ENCODE assay signal across 11 cellular contexts in genomic region chr2:235577404-235578330, GRCh38.
DNase-seq lines count a peak whose midpoint lies in the region; ATAC-seq and TF ChIP-seq lines count a peak whose summit lies in the region.
"Had no signal": no experiment of that assay in that cellular context is flagged by ENCODE, and none has a peak within 500 bp of the region (broad histone marks: within the 10 kb centered on the region; RNA-seq: fewer than 3 reads in every experiment).

No MANE protein-coding gene starts in this region.

- peaks cover 4% of the 10 kb centered on the region for H3K4me1 ChIP-seq in osteoblast (ENCODE audit: insufficient read depth, low read length)

- H3K4me1 Mint-ChIP-seq in activated T-cell treated with anti-CD3 and anti-CD28 coated beads, Interleukin-2, amount 50 U/mL, for 4 hours (ENCODE audit: low read depth) = no peaks in the 10 kb centered on the region
- H3K4me1 Mint-ChIP-seq: naive thymus-derived CD8-positive, alpha-beta T cell had no signal

- intact Hi-C loops in Right ventricle myocardium superior (cut with DNase I) = no loop called here

- H3K79me2 ChIP-seq in osteoblast (ENCODE audit: insufficient read depth, low read length) = peaks cover 79% of the 10 kb centered on the region

- no peak overlapping the region for H3K4me3 ChIP-seq in osteoblast (ENCODE audit: insufficient read depth, low read length)
- H3K4me3 ChIP-seq: BLaER1 had no signal

- peak in 12 of 14 donors; percentile 29 to 81 (median 66) for DNase-seq in C1 segment of cervical spinal cord (lab: John Stamatoyannopoulos, UW)
- peak; percentile 99 for DNase-seq in SK-MEL-5 (ENCODE audit: low read depth, low spot score)
- DNase-seq in Right ventricle myocardium superior = peak; percentile 67
- DNase-seq in osteoblast (ENCODE audit: insufficient read length, low spot score, missing footprints) = no peak
- DNase-seq in activated T-cell treated with anti-CD3 and anti-CD28 coated beads, Interleukin-2, amount 50 U/mL, for 4 hours = no peak
- DNase-seq in DMS114 treated with DMSO at 0.1 percent for 48 hours (lab: John Stamatoyannopoulos, UW; ENCODE audit: unreplicated experiment) = no peak
- DNase-seq: naive thymus-derived CD8-positive, alpha-beta T cell; SHP77 treated with DMSO at 0.1 percent for 48 hours had no signal

- no peak overlapping the region for H2AFZ ChIP-seq in osteoblast (ENCODE audit: low read length)

- no peaks in the 10 kb centered on the region for H3K36me3 Mint-ChIP-seq in activated T-cell treated with anti-CD3 and anti-CD28 coated beads, Interleukin-2, amount 50 U/mL, for 4 hours (ENCODE audit: insufficient read depth)
- H3K36me3 Mint-ChIP-seq: naive thymus-derived CD8-positive, alpha-beta T cell had no signal

- H3K36me3 ChIP-seq in osteoblast (ENCODE audit: insufficient read depth, low read length) = no peaks in the 10 kb centered on the region

- no peaks in the 10 kb centered on the region for H3K9me3 ChIP-seq in osteoblast (ENCODE audit: low read depth, low read length)

- H3K4me3 Mint-ChIP-seq in activated T-cell treated with anti-CD3 and anti-CD28 coated beads, Interleukin-2, amount 50 U/mL, for 4 hours = no peak overlapping the region
- H3K4me3 Mint-ChIP-seq: naive thymus-derived CD8-positive, alpha-beta T cell had no signal

- no peak overlapping the region for H3K27ac ChIP-seq in osteoblast (ENCODE audit: low read depth, low read length)
- H3K27ac ChIP-seq: BLaER1 had no signal

- peaks cover 10% of the 10 kb centered on the region for H3K27me3 Mint-ChIP-seq in activated T-cell treated with anti-CD3 and anti-CD28 coated beads, Interleukin-2, amount 50 U/mL, for 4 hours (ENCODE audit: low read depth)

- ATAC-seq in Right ventricle myocardium superior (ENCODE audit: poor library complexity) (peak; percentile 82), HG02588 (IDR thresholded peaks at IDR 0.05; ENCODE audit: unreplicated experiment) (no peak), GM18907 (IDR thresholded peaks at IDR 0.05; ENCODE audit: unreplicated experiment) (no peak)
- ATAC-seq in activated T-cell treated with anti-CD3 and anti-CD28 coated beads, Interleukin-2, amount 50 U/mL, for 4 hours = no peak
- ATAC-seq: naive thymus-derived CD8-positive, alpha-beta T cell had no signal

- in situ Hi-C loops in SK-MEL-5 (cut with HindIII; ENCODE audit: low pct_unique_long_range_greater_than_20kb, low sequenced_read_pairs) = no loop called here

- H3K4me2 ChIP-seq in osteoblast (ENCODE audit: insufficient read depth, low read length) = peak overlapping the region; percentile 41
- H3K4me2 ChIP-seq: BLaER1 had no signal

- no peaks in the 10 kb centered on the region for H3K27me3 ChIP-seq in osteoblast (ENCODE audit: insufficient read depth, low read length)
- H3K27me3 ChIP-seq: BLaER1 had no signal

- no peak for TF ChIP-seq CTCF in osteoblast (IDR thresholded peaks at IDR 0.05; ENCODE audit: extremely low read depth, low read depth, low read length)

- no peaks in the 10 kb centered on the region for H3K9me3 Mint-ChIP-seq in activated T-cell treated with anti-CD3 and anti-CD28 coated beads, Interleukin-2, amount 50 U/mL, for 4 hours
- H3K9me3 Mint-ChIP-seq: naive thymus-derived CD8-positive, alpha-beta T cell had no signal

- peaks cover 58% of the 10 kb centered on the region for H4K20me1 ChIP-seq in osteoblast (ENCODE audit: insufficient read depth, low read length)

Comparison
In these comparisons a context has a peak if more than half of its experiments do, and no peak if none do; other contexts are left out.
1. DNase-seq: peak in C1 segment of cervical spinal cord (12 of 14), SK-MEL-5 (single experiment) and Right ventricle myocardium superior (single experiment); none in osteoblast (single experiment), activated T-cell treated with anti-CD3 and anti-CD28 coated beads, Interleukin-2, amount 50 U/mL, for 4 hours (single experiment) and DMS114 treated with DMSO at 0.1 percent for 48 hours (single experiment).